In genomic region chr15:36877796-36878744, GRCh38 we compare ENCODE assay signal across 10 cellular contexts.
DNase-seq lines count a peak whose midpoint lies in the region; ATAC-seq lines count a peak whose summit lies in the region.
"Had no signal": no experiment of that assay in that cellular context is flagged by ENCODE, and none has a peak within 500 bp of the region (broad histone marks: within the 10 kb centered on the region; RNA-seq: fewer than 3 reads in every experiment).

No MANE protein-coding gene starts in this region.

- DNase-seq in activated CD4-positive, alpha-beta T cell treated with anti-CD3 and anti-CD28 coated beads, Interleukin-2, amount 10 ng/mL, durations not matched to agents 7 days and 5 days: no peak
- no peak for DNase-seq in activated CD4-positive, alpha-beta T cell treated with anti-CD3 and anti-CD28 coated beads for 48 hours
- DNase-seq in MV-4-11 (lab: John Stamatoyannopoulos, UW): peak; percentile 35
- no peak for DNase-seq in iPS DF 6.9 (ENCODE audit: low read depth, low spot score)
- DNase-seq in stimulated activated naive CD8-positive, alpha-beta T cell treated with anti-CD3 and anti-CD28 coated beads, Interleukin-15, amount 100 ng/mL, for 72 hours: no peak
- no peak for DNase-seq in immature natural killer cell
- DNase-seq: activated CD4-positive, alpha-beta T cell treated with anti-CD3 and anti-CD28 coated beads, Interleukin-2, amount 50 U/mL, for 1 hour; NCI-H748 treated with DMSO at 0.1 percent for 48 hours had no signal

- ATAC-seq in stimulated activated naive CD8-positive, alpha-beta T cell treated with anti-CD3 and anti-CD28 coated beads, Interleukin-15, amount 100 ng/mL, for 72 hours: peak; percentile 64
- no peak for ATAC-seq in GM21447 (IDR thresholded peaks at IDR 0.05; ENCODE audit: unreplicated experiment)
- ATAC-seq in HG03039 (IDR thresholded peaks at IDR 0.05; ENCODE audit: unreplicated experiment): no peak

- H3K27me3 ChIP-seq in iPS DF 6.9 (ENCODE audit: control insufficient read depth, insufficient read depth, low read length): peaks cover 45% of the 10 kb centered on the region

- no CpG with 5 or more reads among the region's 41 CpGs for WGBS in iPS DF 6.9 (ENCODE audit: insufficient coverage, insufficient read length)

- H3K4me1 ChIP-seq in iPS DF 6.9 (ENCODE audit: control insufficient read depth, insufficient read depth, low read length): no peaks in the 10 kb centered on the region; the same call in 1 of the 2 replicates

- H3K9me3 Mint-ChIP-seq in activated CD4-positive, alpha-beta T cell treated with anti-CD3 and anti-CD28 coated beads, Interleukin-2, amount 10 ng/mL, durations not matched to agents 7 days and 5 days: no peaks in the 10 kb centered on the region
- H3K9me3 Mint-ChIP-seq in stimulated activated naive CD8-positive, alpha-beta T cell treated with anti-CD3 and anti-CD28 coated beads, Interleukin-15, amount 100 ng/mL, for 72 hours: peaks cover 0 to 7% of the 10 kb centered on the region in 2 donors
- peaks cover 4 to 30% (median 19%) of the 10 kb centered on the region in 6 donors for H3K9me3 Mint-ChIP-seq in immature natural killer cell

- peak overlapping the region; percentile 8; the same call in 1 of the 2 replicates for H3K4me3 ChIP-seq in iPS DF 6.9 (ENCODE audit: low read length)

- H3K36me3 Mint-ChIP-seq in activated CD4-positive, alpha-beta T cell treated with anti-CD3 and anti-CD28 coated beads, Interleukin-2, amount 10 ng/mL, durations not matched to agents 7 days and 5 days (ENCODE audit: low read depth): no peaks in the 10 kb centered on the region
- H3K36me3 Mint-ChIP-seq in immature natural killer cell: peaks cover 0 to 7% (median 0%) of the 10 kb centered on the region in 3 donors

- no peaks in the 10 kb centered on the region for H3K36me3 ChIP-seq in iPS DF 6.9 (ENCODE audit: control insufficient read depth, insufficient read depth, low read length)

- H3K4me1 Mint-ChIP-seq in activated CD4-positive, alpha-beta T cell treated with anti-CD3 and anti-CD28 coated beads, Interleukin-2, amount 10 ng/mL, durations not matched to agents 7 days and 5 days: peaks cover 10% of the 10 kb centered on the region
- peaks cover 37% of the 10 kb centered on the region for H3K4me1 Mint-ChIP-seq in stimulated activated naive CD8-positive, alpha-beta T cell treated with anti-CD3 and anti-CD28 coated beads, Interleukin-15, amount 100 ng/mL, for 72 hours
- no peaks in the 10 kb centered on the region for H3K4me1 Mint-ChIP-seq in immature natural killer cell

- H3K27ac Mint-ChIP-seq in activated CD4-positive, alpha-beta T cell treated with anti-CD3 and anti-CD28 coated beads, Interleukin-2, amount 10 ng/mL, durations not matched to agents 7 days and 5 days: no peak overlapping the region
- no peak overlapping the region for H3K27ac Mint-ChIP-seq in stimulated activated naive CD8-positive, alpha-beta T cell treated with anti-CD3 and anti-CD28 coated beads, Interleukin-15, amount 100 ng/mL, for 72 hours
- H3K27ac Mint-ChIP-seq in immature natural killer cell: no peak overlapping the region

- POLR2A ChIA-PET in activated CD4-positive, alpha-beta T cell treated with anti-CD3 and anti-CD28 coated beads, Interleukin-2, amount 10 ng/mL, durations not matched to agents 7 days and 5 days (lab: Charles Lee): no interaction called here

- H3K27ac ChIP-seq in iPS DF 6.9 (ENCODE audit: low read length): no peak overlapping the region

- no peaks in the 10 kb centered on the region for H3K9me3 ChIP-seq in iPS DF 6.9 (ENCODE audit: control insufficient read depth, insufficient read depth, low read length)

- CTCF ChIA-PET in activated CD4-positive, alpha-beta T cell treated with anti-CD3 and anti-CD28 coated beads, Interleukin-2, amount 10 ng/mL, durations not matched to agents 7 days and 5 days (lab: Charles Lee): no interaction called here

- peaks cover 70% of the 10 kb centered on the region for H3K27me3 Mint-ChIP-seq in activated CD4-positive, alpha-beta T cell treated with anti-CD3 and anti-CD28 coated beads, Interleukin-2, amount 10 ng/mL, durations not matched to agents 7 days and 5 days
- peaks cover 78% of the 10 kb centered on the region for H3K27me3 Mint-ChIP-seq in stimulated activated naive CD8-positive, alpha-beta T cell treated with anti-CD3 and anti-CD28 coated beads, Interleukin-15, amount 100 ng/mL, for 72 hours
- H3K27me3 Mint-ChIP-seq in immature natural killer cell (ENCODE audit: low read depth in 3 of 3): peaks cover 19 to 47% (median 23%) of the 10 kb centered on the region in 3 donors

- H3K4me3 Mint-ChIP-seq in activated CD4-positive, alpha-beta T cell treated with anti-CD3 and anti-CD28 coated beads, Interleukin-2, amount 10 ng/mL, durations not matched to agents 7 days and 5 days: peak overlapping the region; percentile 32
- H3K4me3 Mint-ChIP-seq in stimulated activated naive CD8-positive, alpha-beta T cell treated with anti-CD3 and anti-CD28 coated beads, Interleukin-15, amount 100 ng/mL, for 72 hours: peak overlapping the region; percentile 23 to 29
- no peak overlapping the region for H3K4me3 Mint-ChIP-seq in immature natural killer cell

Comparison
In these comparisons a context has a peak if more than half of its experiments do, and no peak if none do; other contexts are left out.
1. H3K4me3 Mint-ChIP-seq: peak in activated CD4-positive, alpha-beta T cell treated with anti-CD3 and anti-CD28 coated beads, Interleukin-2, amount 10 ng/mL, durations not matched to agents 7 days and 5 days (single experiment) and stimulated activated naive CD8-positive, alpha-beta T cell treated with anti-CD3 and anti-CD28 coated beads, Interleukin-15, amount 100 ng/mL, for 72 hours (2 of 2); none in immature natural killer cell (0 of 5).